In genomic region chr4:151117371-151117962, GRCh38 we compare ENCODE assay signal across 8 cellular contexts. TPM values are rescaled to one million over a fixed set of nuclear protein-coding genes. Genes with fewer than 3 reads are reported as not detected.
DNase-seq lines count a peak whose midpoint lies in the region; ATAC-seq and TF ChIP-seq lines count a peak whose summit lies in the region.

No MANE protein-coding gene starts in this region.

- TF ChIP-seq CTCF in foreskin keratinocyte (conservative IDR thresholded peaks at IDR 0.05) (peak; percentile 85), omental fat pad (IDR thresholded peaks at IDR 0.05) (no peak)

- no peaks in the 10 kb centered on the region for H3K27me3 ChIP-seq in foreskin keratinocyte

- no peaks in the 10 kb centered on the region for H3K27me3 Mint-ChIP-seq in activated T-helper 1 cell treated with anti-CD3 and anti-CD28 coated beads, Interleukin-12 subunit alpha, Interleukin-12 subunit beta, Interleukin-2, Interleukin-4 antibody, amounts not matched to agents 30 ng/mL and 10 ng/mL and 1 ng/mL, durations not matched to agents 14 hours and 24 hours and 36 hours (ENCODE audit: insufficient read depth)

- intact Hi-C loops in activated T-helper 1 cell treated with anti-CD3 and anti-CD28 coated beads, Interleukin-12 subunit alpha, Interleukin-12 subunit beta, Interleukin-2, Interleukin-4 antibody, amounts not matched to agents 30 ng/mL and 10 ng/mL and 1 ng/mL, durations not matched to agents 14 hours and 24 hours and 36 hours (cut with micrococcal nuclease), result loop anchor here (1.0 to 10.0 kb wide), 4 partner anchors 155 to 1267 kb away; no protein-coding TSS in a partner anchor
- intact Hi-C loops in posterior vena cava (cut with DNase I), result loop anchor here in 1 of 2 donors (10.0 kb wide), 1 partner anchor 247 kb away; no protein-coding TSS in a partner anchor

- H3K4me1 Mint-ChIP-seq in activated T-helper 1 cell treated with anti-CD3 and anti-CD28 coated beads, Interleukin-12 subunit alpha, Interleukin-12 subunit beta, Interleukin-2, Interleukin-4 antibody, amounts not matched to agents 30 ng/mL and 10 ng/mL and 1 ng/mL, durations not matched to agents 14 hours and 24 hours and 36 hours (ENCODE audit: low read depth), result peaks cover 9% of the 10 kb centered on the region

- no peak overlapping the region for H3K27ac ChIP-seq in foreskin keratinocyte

- H3K36me3 Mint-ChIP-seq in activated T-helper 1 cell treated with anti-CD3 and anti-CD28 coated beads, Interleukin-12 subunit alpha, Interleukin-12 subunit beta, Interleukin-2, Interleukin-4 antibody, amounts not matched to agents 30 ng/mL and 10 ng/mL and 1 ng/mL, durations not matched to agents 14 hours and 24 hours and 36 hours (ENCODE audit: low read depth), result peaks cover 2% of the 10 kb centered on the region

- DNase-seq in ELF-1 (ENCODE audit: low read depth, low spot score) (peak; percentile 75), NCI-H774 (lab: John Stamatoyannopoulos, UW) (peak; percentile 18), foreskin keratinocyte (peak in 1 of 2 donors; percentile 45), omental fat pad (ENCODE audit: low spot score) (peak; percentile 38), posterior vena cava (ENCODE audit: low spot score) (no peak)
- peak; percentile 36 for DNase-seq in activated T-helper 1 cell treated with anti-CD3 and anti-CD28 coated beads, Interleukin-12 subunit alpha, Interleukin-12 subunit beta, Interleukin-2, Interleukin-4 antibody, amounts not matched to agents 30 ng/mL and 10 ng/mL and 1 ng/mL, durations not matched to agents 14 hours and 24 hours and 36 hours (ENCODE audit: low spot score)

- peak overlapping the region; percentile 63 for H3K27ac Mint-ChIP-seq in activated T-helper 1 cell treated with anti-CD3 and anti-CD28 coated beads, Interleukin-12 subunit alpha, Interleukin-12 subunit beta, Interleukin-2, Interleukin-4 antibody, amounts not matched to agents 30 ng/mL and 10 ng/mL and 1 ng/mL, durations not matched to agents 14 hours and 24 hours and 36 hours

- H3K4me1 ChIP-seq in foreskin keratinocyte, result no peaks in the 10 kb centered on the region

- ATAC-seq in GM21367 (IDR thresholded peaks at IDR 0.05; ENCODE audit: unreplicated experiment) (peak; percentile 93), HG03558 (IDR thresholded peaks at IDR 0.05; ENCODE audit: extremely low read depth, unreplicated experiment) (peak; percentile 79), foreskin keratinocyte (peak; percentile 69), omental fat pad (ENCODE audit: low FRiP score) (peak; percentile 88)

- H3K4me3 Mint-ChIP-seq in activated T-helper 1 cell treated with anti-CD3 and anti-CD28 coated beads, Interleukin-12 subunit alpha, Interleukin-12 subunit beta, Interleukin-2, Interleukin-4 antibody, amounts not matched to agents 30 ng/mL and 10 ng/mL and 1 ng/mL, durations not matched to agents 14 hours and 24 hours and 36 hours, result no peak overlapping the region

- no peaks in the 10 kb centered on the region for H3K9me3 Mint-ChIP-seq in activated T-helper 1 cell treated with anti-CD3 and anti-CD28 coated beads, Interleukin-12 subunit alpha, Interleukin-12 subunit beta, Interleukin-2, Interleukin-4 antibody, amounts not matched to agents 30 ng/mL and 10 ng/mL and 1 ng/mL, durations not matched to agents 14 hours and 24 hours and 36 hours

RNA-seq across cellular contexts. Expression of gene RPS3A, which starts 18.0 kb away (rescaled TPM):
- 1,686 and 1,760 TPM in 2 replicates for total RNA-seq in activated T-helper 1 cell treated with anti-CD3 and anti-CD28 coated beads, Interleukin-12 subunit alpha, Interleukin-12 subunit beta, Interleukin-2, Interleukin-4 antibody, amounts not matched to agents 30 ng/mL and 10 ng/mL and 1 ng/mL, durations not matched to agents 14 hours and 24 hours and 36 hours
- total RNA-seq in foreskin keratinocyte (1,815 and 1,913 TPM in 2 replicates), omental fat pad (1,000 to 10,000 TPM; 2,495 to 3,475 (median 3,045) TPM), posterior vena cava (1,000 to 10,000 TPM; 1,614 to 1,636 TPM)
- polyA plus RNA-seq in foreskin keratinocyte, result 2,395 and 2,442 TPM in 2 replicates
